In the genomic region with DNA sequence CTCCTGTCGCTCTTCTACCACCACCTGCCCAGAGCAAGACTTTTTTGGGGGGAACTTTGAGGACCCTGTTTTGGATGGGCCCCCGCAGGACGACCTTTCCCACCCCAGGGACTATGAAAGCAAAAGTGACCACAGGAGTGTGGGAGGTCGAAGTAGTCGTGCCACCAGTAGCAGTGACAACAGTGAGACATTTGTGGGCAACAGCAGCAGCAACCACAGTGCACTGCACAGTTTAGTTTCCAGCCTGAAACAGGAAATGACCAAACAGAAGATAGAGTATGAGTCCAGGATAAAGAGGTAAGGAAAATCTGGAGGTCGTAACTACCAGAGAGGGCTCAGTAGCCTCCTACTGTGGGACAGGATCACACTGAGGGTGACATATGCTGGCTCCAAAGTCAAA, we compare ENCODE assay signal across 20 cellular contexts.
A peak's percentile ranks its signal among the peaks of the same experiment; 100 is the strongest.
DNase-seq lines count a peak whose midpoint lies in the region; ATAC-seq lines count a peak whose summit lies in the region.
"Had no signal": no experiment of that assay in that cellular context is flagged by ENCODE, and none has a peak within 500 bp of the region (broad histone marks: within the 10 kb centered on the region; RNA-seq: fewer than 3 reads in every experiment).

No MANE protein-coding gene starts in this region.

- H3K36me3 Mint-ChIP-seq in memory B cell: peaks cover 19% of the 10 kb centered on the region
- H3K36me3 Mint-ChIP-seq: CD8-positive, alpha-beta memory T cell; natural killer cell had no signal

- no peaks in the 10 kb centered on the region for H3K27me3 Mint-ChIP-seq in memory B cell

- H3K9me3 Mint-ChIP-seq in memory B cell: no peaks in the 10 kb centered on the region

- peak overlapping the region; percentile 67 for H3K27ac Mint-ChIP-seq in memory B cell
- H3K27ac Mint-ChIP-seq: CD8-positive, alpha-beta memory T cell; natural killer cell had no signal

- no peak overlapping the region for H3K4me3 Mint-ChIP-seq in memory B cell
- H3K4me3 Mint-ChIP-seq: CD8-positive, alpha-beta memory T cell; natural killer cell had no signal

- ATAC-seq in GM18858 (IDR thresholded peaks at IDR 0.05; ENCODE audit: unreplicated experiment) (peak; percentile 48), GM19463 (IDR thresholded peaks at IDR 0.05; ENCODE audit: unreplicated experiment) (peak; percentile 88), HG03442 (IDR thresholded peaks at IDR 0.05; ENCODE audit: unreplicated experiment) (peak; percentile 54), memory B cell (ENCODE audit: low read depth) (no peak), HG02884 (IDR thresholded peaks at IDR 0.05; ENCODE audit: unreplicated experiment) (no peak)
- ATAC-seq: gastroesophageal sphincter, natural killer cell had no signal

- no peaks in the 10 kb centered on the region for H3K4me1 Mint-ChIP-seq in memory B cell
- H3K4me1 Mint-ChIP-seq: CD8-positive, alpha-beta memory T cell had no signal

- DNase-seq in memory B cell (ENCODE audit: low spot score in 2 of 2) (no peak), NCI-H1105 (lab: John Stamatoyannopoulos, UW) (no peak), nucleus accumbens (lab: John Stamatoyannopoulos, UW) (no peak), NCI-H524 (lab: John Stamatoyannopoulos, UW) (no peak)
- DNase-seq: activated naive CD4-positive, alpha-beta T cell treated with Interleukin-2 at 50 U/mL for 16 hours; CD8-positive, alpha-beta memory T cell; cerebellar nuclear complex; DMS79 treated with DMSO at 0.1 percent for 48 hours; effector memory CD4-positive, alpha-beta T cell; GM23248; natural killer cell; NCI-H1092; NCI-H2081; stimulated activated naive CD4-positive, alpha-beta T cell; tibial artery had no signal

Comparison
In these comparisons a context has a peak if more than half of its experiments do, and no peak if none do; other contexts are left out.
1. ATAC-seq: peak in GM18858 (single experiment), GM19463 (single experiment) and HG03442 (single experiment); none in memory B cell (single experiment) and HG02884 (single experiment).